In genomic region chr19:2236285-2237050, GRCh38 we compare ENCODE assay signal across 8 cellular contexts. TPM values are rescaled to one million over a fixed set of nuclear protein-coding genes. Genes with fewer than 3 reads are reported as not detected.
DNase-seq lines count a peak whose midpoint lies in the region; ATAC-seq and TF ChIP-seq lines count a peak whose summit lies in the region.

TSS of gene PLEKHJ1 (minus strand) at chr19:2236329. CDS start at chr19:2236248, 81 bp downstream.
TSS of gene SF3A2 (plus strand) at chr19:2236824. CDS start at chr19:2243419, 6,595 bp downstream.

- H3K9me3 Mint-ChIP-seq in activated T-helper 2 cell treated with anti-CD3 and anti-CD28 coated beads, Interferon-gamma antibody, Interleukin-2, Interleukin-4, amounts not matched to agents 10 μg/mL and 5 μg/mL and 100 μg/mL, durations not matched to agents 14 hours and 24 hours and 36 hours: no peaks in the 10 kb centered on the region
- H3K9me3 Mint-ChIP-seq in naive thymus-derived CD8-positive, alpha-beta T cell: no peaks in the 10 kb centered on the region

- no peaks in the 10 kb centered on the region; the same call in 1 of the 2 replicates for H3K36me3 ChIP-seq in ES-I3 (ENCODE audit: insufficient read depth, low read length)
- H3K36me3 ChIP-seq in RWPE2 (ENCODE audit: low read depth): peaks cover 47% of the 10 kb centered on the region

- peak within 1 kb of the TSS; percentile 99 for H3K4me3 Mint-ChIP-seq in activated T-helper 2 cell treated with anti-CD3 and anti-CD28 coated beads, Interferon-gamma antibody, Interleukin-2, Interleukin-4, amounts not matched to agents 10 μg/mL and 5 μg/mL and 100 μg/mL, durations not matched to agents 14 hours and 24 hours and 36 hours (ENCODE audit: low read depth)
- peak within 1 kb of the TSS; percentile 90 to 100 (median 99) for H3K4me3 Mint-ChIP-seq in naive thymus-derived CD8-positive, alpha-beta T cell

- peak; percentile 96 for TF ChIP-seq CTCF in RWPE2 (IDR thresholded peaks at IDR 0.05; ENCODE audit: poor library complexity, severe bottlenecking)
- peak; percentile 67 for TF ChIP-seq CTCF in fibroblast of mammary gland (conservative IDR thresholded peaks at IDR 0.05; ENCODE audit: control insufficient read depth, insufficient read depth, low read depth, low read length)

- POLR2A ChIA-PET in naive thymus-derived CD8-positive, alpha-beta T cell (lab: Charles Lee): interaction anchor here (0.6 to 13.1 kb wide), 16 partner anchors 10 to 749 kb away, joined by 3 to 262 read pairs (median 4); partner anchors contain the start of genes AMH, AP3D1, GADD45B and JSRP1

- intact Hi-C loops in activated T-helper 2 cell treated with anti-CD3 and anti-CD28 coated beads, Interferon-gamma antibody, Interleukin-2, Interleukin-4, amounts not matched to agents 10 μg/mL and 5 μg/mL and 100 μg/mL, durations not matched to agents 14 hours and 24 hours and 36 hours (cut with micrococcal nuclease): loop anchor here (1.0 to 5.0 kb wide), 6 partner anchors 33 to 156 kb away; partner anchors contain the start of genes LSM7 and SPPL2B

- DNase-seq in H4 (ENCODE audit: low spot score) (peak; percentile 97), LoVo (ENCODE audit: low spot score) (peak; percentile 98), RWPE2 (ENCODE audit: low spot score) (peak; percentile 94), fibroblast of mammary gland (ENCODE audit: low read depth) (peak; percentile 97)
- DNase-seq in activated T-helper 2 cell treated with anti-CD3 and anti-CD28 coated beads, Interferon-gamma antibody, Interleukin-2, Interleukin-4, amounts not matched to agents 10 μg/mL and 5 μg/mL and 100 μg/mL, durations not matched to agents 14 hours and 24 hours and 36 hours (ENCODE audit: low spot score): peak; percentile 97
- DNase-seq in naive thymus-derived CD8-positive, alpha-beta T cell: peak; percentile 97 to 100 (median 98)
- peak; percentile 96 to 100 (median 99) for DNase-seq in stimulated activated naive CD4-positive, alpha-beta T cell (lab: John Stamatoyannopoulos, UW)

- H3K27ac Mint-ChIP-seq in activated T-helper 2 cell treated with anti-CD3 and anti-CD28 coated beads, Interferon-gamma antibody, Interleukin-2, Interleukin-4, amounts not matched to agents 10 μg/mL and 5 μg/mL and 100 μg/mL, durations not matched to agents 14 hours and 24 hours and 36 hours: peak within 1 kb of the TSS; percentile 99
- peak within 1 kb of the TSS; percentile 96 to 100 (median 100) for H3K27ac Mint-ChIP-seq in naive thymus-derived CD8-positive, alpha-beta T cell

- no peaks in the 10 kb centered on the region for H3K27me3 Mint-ChIP-seq in activated T-helper 2 cell treated with anti-CD3 and anti-CD28 coated beads, Interferon-gamma antibody, Interleukin-2, Interleukin-4, amounts not matched to agents 10 μg/mL and 5 μg/mL and 100 μg/mL, durations not matched to agents 14 hours and 24 hours and 36 hours (ENCODE audit: low read depth)
- H3K27me3 Mint-ChIP-seq in naive thymus-derived CD8-positive, alpha-beta T cell: peaks cover 0 to 4% (median 0%) of the 10 kb centered on the region in 5 donors

- peaks cover 60% of the 10 kb centered on the region for H3K36me3 Mint-ChIP-seq in activated T-helper 2 cell treated with anti-CD3 and anti-CD28 coated beads, Interferon-gamma antibody, Interleukin-2, Interleukin-4, amounts not matched to agents 10 μg/mL and 5 μg/mL and 100 μg/mL, durations not matched to agents 14 hours and 24 hours and 36 hours (ENCODE audit: low read depth)
- peaks cover 3 to 30% (median 9%) of the 10 kb centered on the region in 3 donors for H3K36me3 Mint-ChIP-seq in naive thymus-derived CD8-positive, alpha-beta T cell

- H3K4me1 Mint-ChIP-seq in activated T-helper 2 cell treated with anti-CD3 and anti-CD28 coated beads, Interferon-gamma antibody, Interleukin-2, Interleukin-4, amounts not matched to agents 10 μg/mL and 5 μg/mL and 100 μg/mL, durations not matched to agents 14 hours and 24 hours and 36 hours (ENCODE audit: low read depth): peaks cover 42% of the 10 kb centered on the region
- H3K4me1 Mint-ChIP-seq in naive thymus-derived CD8-positive, alpha-beta T cell: peaks cover 38 to 67% (median 63%) of the 10 kb centered on the region in 4 donors

- H3K9me3 ChIP-seq in ES-I3 (ENCODE audit: control insufficient read depth, insufficient read depth, low read length) (no peaks in the 10 kb centered on the region), RWPE2 (ENCODE audit: severe bottlenecking) (no peaks in the 10 kb centered on the region)

- H3K9ac ChIP-seq in ES-I3 (ENCODE audit: low read depth, low read length): peak within 1 kb of the TSS; percentile 90

- peaks cover 20% of the 10 kb centered on the region for H3K4me1 ChIP-seq in ES-I3 (ENCODE audit: insufficient read depth, low read length)
- H3K4me1 ChIP-seq in RWPE2 (ENCODE audit: insufficient read depth, poor library complexity, severe bottlenecking): peaks cover 10% of the 10 kb centered on the region

- peak within 1 kb of the TSS; percentile 69 for H3K27ac ChIP-seq in RWPE2 (ENCODE audit: poor library complexity, severe bottlenecking)

- peak; percentile 68 for ATAC-seq in RWPE2 (ENCODE audit: low read depth)
- ATAC-seq in naive thymus-derived CD8-positive, alpha-beta T cell: peak; percentile 79 to 84

- no peaks in the 10 kb centered on the region for H3K27me3 ChIP-seq in RWPE2 (ENCODE audit: insufficient read depth, poor library complexity, severe bottlenecking)

- H3K4me3 ChIP-seq in RWPE2 (ENCODE audit: severe bottlenecking) (peak within 1 kb of the TSS; percentile 88), fibroblast of mammary gland (ENCODE audit: control insufficient read depth, low read depth, low read length) (peak within 1 kb of the TSS; percentile 76)

RNA-seq across cellular contexts. Expression of gene PLEKHJ1, which starts in this region (rescaled TPM):
- 45.1 and 50.8 TPM in 2 replicates for total RNA-seq in H4 (2014; rRNA removed; shearing (Covaris generic))
- total RNA-seq in activated T-helper 2 cell treated with anti-CD3 and anti-CD28 coated beads, Interferon-gamma antibody, Interleukin-2, Interleukin-4, amounts not matched to agents 10 μg/mL and 5 μg/mL and 100 μg/mL, durations not matched to agents 14 hours and 24 hours and 36 hours: 75.7 and 77.2 TPM in 2 replicates
- 10 to 100 TPM; 56.7 to 59.8 TPM for total RNA-seq in naive thymus-derived CD8-positive, alpha-beta T cell
- polyA plus RNA-seq in naive thymus-derived CD8-positive, alpha-beta T cell: 100 to 1,000 TPM in 2 of 3 donors, 10 to 100 TPM in 1; 85.2 to 106 (median 101) TPM

RNA-seq across cellular contexts. Expression of gene SF3A2, which starts in this region (rescaled TPM):
- total RNA-seq in H4 (2014; rRNA removed; shearing (Covaris generic)): 10.8 and 13.3 TPM in 2 replicates
- 153 and 154 TPM in 2 replicates for total RNA-seq in activated T-helper 2 cell treated with anti-CD3 and anti-CD28 coated beads, Interferon-gamma antibody, Interleukin-2, Interleukin-4, amounts not matched to agents 10 μg/mL and 5 μg/mL and 100 μg/mL, durations not matched to agents 14 hours and 24 hours and 36 hours
- total RNA-seq in naive thymus-derived CD8-positive, alpha-beta T cell: 100 to 1,000 TPM; 149 to 162 TPM
- 10 to 100 TPM; 16.3 to 33.5 (median 26.0) TPM for polyA plus RNA-seq in naive thymus-derived CD8-positive, alpha-beta T cell

Comparison
In these comparisons a context has a peak if more than half of its experiments do, and no peak if none do; other contexts are left out.
1. Peak in every context shown above with its lines: DNase-seq, ATAC-seq, H3K4me3 ChIP-seq and H3K27ac ChIP-seq.
2. RNA of gene SF3A2 (total RNA-seq): 149 to 162 TPM in naive thymus-derived CD8-positive, alpha-beta T cell and 153 to 154 TPM in activated T-helper 2 cell treated with anti-CD3 and anti-CD28 coated beads, Interferon-gamma antibody, Interleukin-2, Interleukin-4, amounts not matched to agents 10 μg/mL and 5 μg/mL and 100 μg/mL, durations not matched to agents 14 hours and 24 hours and 36 hours; 10.8 to 13.3 TPM in H4; every median in the first group is over 10 times any median in the second.